In genomic region chr5:66849803-66850202, GRCh38 we compare ENCODE assay signal across 12 cellular contexts.
DNase-seq lines count a peak whose midpoint lies in the region; ATAC-seq, FAIRE-seq and TF ChIP-seq lines count a peak whose summit lies in the region.
"Had no signal": no experiment of that assay in that cellular context is flagged by ENCODE, and none has a peak within 500 bp of the region (broad histone marks: within the 10 kb centered on the region; RNA-seq: fewer than 3 reads in every experiment).

No MANE protein-coding gene starts in this region.

- no peaks in the 10 kb centered on the region for H3K9me1 ChIP-seq in keratinocyte (ENCODE audit: control insufficient read depth, extremely low read depth, insufficient read depth, low read length)

- ATAC-seq in GM19023 (IDR thresholded peaks at IDR 0.05; ENCODE audit: unreplicated experiment) = no peak
- ATAC-seq in HG03460 (IDR thresholded peaks at IDR 0.05; ENCODE audit: unreplicated experiment) = no peak
- ATAC-seq in GM18520 (IDR thresholded peaks at IDR 0.05; ENCODE audit: unreplicated experiment) = no peak

- H3K4me3 ChIP-seq in astrocyte (ENCODE audit: insufficient read depth, low read depth, low read length) (no peak overlapping the region), keratinocyte (ENCODE audit: control insufficient read depth in 2 of 3, extremely low read depth in 1 of 3, insufficient read depth in 2 of 3, low read depth in 1 of 3, low read length in 3 of 3) (peak overlapping the region; percentile 6 to 54 (median 37))

- H3K36me3 Mint-ChIP-seq in astrocyte (ENCODE audit: low read depth, unreplicated experiment) = peaks cover 1% of the 10 kb centered on the region
- H3K36me3 Mint-ChIP-seq: CD4-positive, alpha-beta memory T cell had no signal

- TF ChIP-seq CTCF in astrocyte (IDR thresholded peaks at IDR 0.05; ENCODE audit: insufficient read depth, low read depth, low read length) (no peak), keratinocyte (optimal IDR thresholded peaks at IDR 0.05 in 1 of 3, IDR thresholded peaks at IDR 0.05 in 1 of 3, conservative IDR thresholded peaks at IDR 0.05 in 1 of 3; ENCODE audit: extremely low read depth in 1 of 3, insufficient read depth in 2 of 3, low read length in 3 of 3) (no peak)

- H3K27ac ChIP-seq in astrocyte (ENCODE audit: low read depth, low read length) = peak overlapping the region; percentile 34
- H3K27ac ChIP-seq in keratinocyte (ENCODE audit: control insufficient read depth, insufficient read depth, low read length) = peak overlapping the region; percentile 93

- peaks cover 2% of the 10 kb centered on the region for H3K27me3 Mint-ChIP-seq in astrocyte (ENCODE audit: low read depth, unreplicated experiment)

- H4K20me1 ChIP-seq in astrocyte (ENCODE audit: insufficient read depth, low read length) = no peaks in the 10 kb centered on the region
- H4K20me1 ChIP-seq in keratinocyte (ENCODE audit: control insufficient read depth, extremely low read depth, insufficient read depth, low read length) = no peaks in the 10 kb centered on the region

- H3K36me3 ChIP-seq in astrocyte (ENCODE audit: insufficient read depth, low read length) (no peaks in the 10 kb centered on the region), keratinocyte (ENCODE audit: control insufficient read depth in 2 of 2, extremely low read depth in 1 of 2, insufficient read depth in 2 of 2, low read length in 2 of 2) (no peaks in the 10 kb centered on the region)

- H2AFZ ChIP-seq in astrocyte (ENCODE audit: low read depth, low read length) = no peak overlapping the region
- no peak overlapping the region for H2AFZ ChIP-seq in keratinocyte (ENCODE audit: control insufficient read depth, low read length)

- FAIRE-seq in astrocyte (lab: Jason Lieb, UNC) (no peak), keratinocyte (lab: Jason Lieb, UNC) (peak; percentile 93)

- no peak overlapping the region for H3K9ac ChIP-seq in astrocyte (ENCODE audit: low read length)
- H3K9ac ChIP-seq in keratinocyte (ENCODE audit: control insufficient read depth, extremely low read depth, insufficient read depth, low read length) = peak overlapping the region; percentile 70

- DNase-seq in DMS53 treated with DMSO at 0.1 percent for 48 hours (lab: John Stamatoyannopoulos, UW; ENCODE audit: unreplicated experiment) (peak; percentile 14), HT1080 (ENCODE audit: low read depth) (peak; percentile 80), astrocyte (ENCODE audit: low read depth) (peak; percentile 61), keratinocyte (ENCODE audit: low read depth, low spot score) (peak; percentile 60), cortex of kidney (lab: John Stamatoyannopoulos, UW) (no peak)
- DNase-seq: activated T-cell treated with anti-CD3 and anti-CD28 coated beads, Interleukin-2, amount 50 U/mL, for 48 hours; CD4-positive, alpha-beta memory T cell; central memory CD4-positive, alpha-beta T cell; Karpas-422 had no signal

- no peak overlapping the region for H3K4me3 Mint-ChIP-seq in astrocyte (ENCODE audit: unreplicated experiment)
- H3K4me3 Mint-ChIP-seq: CD4-positive, alpha-beta memory T cell had no signal

- H3K79me2 ChIP-seq in astrocyte (ENCODE audit: insufficient read depth, low read length) = no peaks in the 10 kb centered on the region
- H3K79me2 ChIP-seq in keratinocyte (ENCODE audit: control insufficient read depth, insufficient read depth, low read length) = no peaks in the 10 kb centered on the region

- dilution Hi-C loops in keratinocyte (cut with MboI; ENCODE audit: extremely low pct_ligation_motif_present, low sequenced_read_pairs) = no loop called here

- H3K9me3 ChIP-seq in astrocyte (ENCODE audit: insufficient read depth, low read depth, low read length) (no peaks in the 10 kb centered on the region), keratinocyte (ENCODE audit: control insufficient read depth, low read depth, low read length) (no peaks in the 10 kb centered on the region)

- H3K9me3 Mint-ChIP-seq in astrocyte (ENCODE audit: unreplicated experiment) = no peaks in the 10 kb centered on the region

- peaks cover 33% of the 10 kb centered on the region for H3K4me1 Mint-ChIP-seq in astrocyte (ENCODE audit: low read depth, unreplicated experiment)
- H3K4me1 Mint-ChIP-seq: CD4-positive, alpha-beta memory T cell had no signal

- peaks cover 14% of the 10 kb centered on the region for H3K4me1 ChIP-seq in astrocyte (ENCODE audit: insufficient read depth, low read length)
- peaks cover 40% of the 10 kb centered on the region for H3K4me1 ChIP-seq in keratinocyte (ENCODE audit: control insufficient read depth, extremely low read depth, insufficient read depth, low read length)

- H3K4me2 ChIP-seq in astrocyte (ENCODE audit: low read length) = peak overlapping the region; percentile 66
- peak overlapping the region; percentile 69 for H3K4me2 ChIP-seq in keratinocyte (ENCODE audit: control insufficient read depth, extremely low read depth, insufficient read depth, low read depth, low read length)

- H3K27me3 ChIP-seq in astrocyte (ENCODE audit: insufficient read depth, low read length) = no peaks in the 10 kb centered on the region
- no peaks in the 10 kb centered on the region for H3K27me3 ChIP-seq in keratinocyte (ENCODE audit: control insufficient read depth, extremely low read depth, insufficient read depth, low read length)

- peak overlapping the region; percentile 49 for H3K27ac Mint-ChIP-seq in astrocyte (ENCODE audit: unreplicated experiment)
- H3K27ac Mint-ChIP-seq: CD4-positive, alpha-beta memory T cell had no signal
